In the genomic region with DNA sequence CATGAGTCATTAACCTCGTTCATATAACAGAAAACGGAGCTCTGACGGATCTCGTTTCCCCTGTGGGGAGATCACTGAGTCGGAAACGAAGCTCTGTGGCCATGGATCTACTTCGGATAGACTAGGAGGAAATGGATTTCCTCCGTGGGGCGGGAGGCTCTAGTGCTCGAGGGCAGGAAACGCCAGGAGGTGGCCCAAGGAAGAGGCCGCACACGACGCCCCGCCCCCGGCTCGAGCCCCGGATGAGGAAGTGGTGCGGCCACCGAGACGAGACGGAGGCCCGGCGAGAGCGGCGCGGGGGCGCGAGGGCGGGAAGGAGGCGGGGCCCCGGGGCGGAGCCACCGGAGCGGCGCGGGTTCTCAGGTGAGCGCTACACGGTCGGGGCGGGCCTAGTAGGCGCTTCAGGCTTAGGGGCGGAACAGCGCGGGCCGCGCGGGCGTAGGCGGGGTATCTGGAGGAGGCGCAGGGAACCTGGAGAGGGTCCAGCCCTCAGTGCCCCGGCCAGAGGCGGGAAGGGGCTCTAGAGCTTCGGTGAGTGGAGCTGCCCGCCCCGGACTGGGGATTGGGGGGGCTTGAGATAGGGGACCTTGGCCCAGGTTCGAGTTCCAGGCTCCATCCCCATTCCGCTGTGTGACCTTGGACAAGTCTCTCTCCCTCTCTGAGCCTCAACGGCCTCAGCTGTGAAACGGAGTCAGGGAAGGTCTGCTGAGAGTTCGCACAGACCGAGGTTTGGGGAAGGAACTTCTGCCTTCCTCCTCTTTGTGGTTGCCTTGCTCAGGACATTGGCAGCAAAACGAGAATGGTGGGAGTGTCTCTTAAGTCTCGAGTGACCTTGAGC, we compare ENCODE assay signal across 1 cellular context.
TF ChIP-seq lines count a peak whose summit lies in the region.

A gene (plus strand): TSS at position 386 of the 838 bp plus-strand sequence. CDS start 903 bp downstream, outside the sequence.

TF ChIP-seq in liver, 16 proteins besides CTCF, POLR2A, EP300 and RAD21 (continued from another document):
- TF ChIP-seq, protein P1, sequence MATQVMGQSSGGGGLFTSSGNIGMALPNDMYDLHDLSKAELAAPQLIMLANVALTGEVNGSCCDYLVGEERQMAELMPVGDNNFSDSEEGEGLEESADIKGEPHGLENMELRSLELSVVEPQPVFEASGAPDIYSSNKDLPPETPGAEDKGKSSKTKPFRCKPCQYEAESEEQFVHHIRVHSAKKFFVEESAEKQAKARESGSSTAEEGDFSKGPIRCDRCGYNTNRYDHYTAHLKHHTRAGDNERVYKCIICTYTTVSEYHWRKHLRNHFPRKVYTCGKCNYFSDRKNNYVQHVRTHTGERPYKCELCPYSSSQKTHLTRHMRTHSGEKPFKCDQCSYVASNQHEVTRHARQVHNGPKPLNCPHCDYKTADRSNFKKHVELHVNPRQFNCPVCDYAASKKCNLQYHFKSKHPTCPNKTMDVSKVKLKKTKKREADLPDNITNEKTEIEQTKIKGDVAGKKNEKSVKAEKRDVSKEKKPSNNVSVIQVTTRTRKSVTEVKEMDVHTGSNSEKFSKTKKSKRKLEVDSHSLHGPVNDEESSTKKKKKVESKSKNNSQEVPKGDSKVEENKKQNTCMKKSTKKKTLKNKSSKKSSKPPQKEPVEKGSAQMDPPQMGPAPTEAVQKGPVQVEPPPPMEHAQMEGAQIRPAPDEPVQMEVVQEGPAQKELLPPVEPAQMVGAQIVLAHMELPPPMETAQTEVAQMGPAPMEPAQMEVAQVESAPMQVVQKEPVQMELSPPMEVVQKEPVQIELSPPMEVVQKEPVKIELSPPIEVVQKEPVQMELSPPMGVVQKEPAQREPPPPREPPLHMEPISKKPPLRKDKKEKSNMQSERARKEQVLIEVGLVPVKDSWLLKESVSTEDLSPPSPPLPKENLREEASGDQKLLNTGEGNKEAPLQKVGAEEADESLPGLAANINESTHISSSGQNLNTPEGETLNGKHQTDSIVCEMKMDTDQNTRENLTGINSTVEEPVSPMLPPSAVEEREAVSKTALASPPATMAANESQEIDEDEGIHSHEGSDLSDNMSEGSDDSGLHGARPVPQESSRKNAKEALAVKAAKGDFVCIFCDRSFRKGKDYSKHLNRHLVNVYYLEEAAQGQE (IDR thresholded peaks at IDR 0.05), result peak; percentile 72
- TF ChIP-seq GABPA (IDR thresholded peaks at IDR 0.05 in 1 of 2, conservative IDR thresholded peaks at IDR 0.05 in 1 of 2), result peak in 1 of 2 donors; percentile 86
